Comparison of ENCODE assay signal across 9 cellular contexts in the genomic region with DNA sequence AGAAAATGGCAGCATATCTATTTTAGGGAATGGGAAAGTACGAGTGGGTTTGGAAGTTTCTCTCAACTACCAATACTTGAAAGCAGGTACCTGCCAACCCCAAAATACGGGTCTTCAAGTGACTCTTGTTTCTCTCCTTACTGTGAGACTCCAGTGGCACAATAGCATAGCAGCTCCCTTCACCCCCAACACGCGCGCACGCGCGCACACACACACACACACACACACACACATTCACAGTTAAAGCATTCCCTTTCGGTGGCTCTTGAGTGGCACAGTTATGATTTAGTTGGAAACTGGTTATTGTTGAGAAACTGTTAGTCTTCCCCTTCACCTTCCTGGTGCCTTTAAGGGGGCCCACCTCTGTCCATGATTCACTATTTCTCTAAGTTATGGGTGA. TPM values are rescaled to one million over a fixed set of nuclear protein-coding genes. Genes with fewer than 3 reads are reported as not detected.
"Had no signal": no experiment of that assay in that cellular context is flagged by ENCODE, and none has a peak within 500 bp of the region (broad histone marks: within the 10 kb centered on the region; RNA-seq: fewer than 3 reads in every experiment).

No MANE protein-coding gene starts in this region.

- H3K4me3 ChIP-seq: K562 had no signal

- H3K27ac ChIP-seq: HL-60 had no signal

- DNase-seq: IMR-90, KBM-7, KG1 had no signal

- ATAC-seq: HepG2, K562 had no signal

RNA-seq across cellular contexts. Expression of a gene that starts 30.0 kb away (rescaled TPM):
- total RNA-seq: HepG2, HT-29 had no signal
- polyA plus RNA-seq: HepG2, IgD-negative memory B cell had no signal

RNA-seq across cellular contexts. Expression of a gene that starts 45.0 kb away (rescaled TPM):
- total RNA-seq: HepG2, HT-29, HT1080, K562 had no signal
- polyA plus RNA-seq: HepG2, IgD-negative memory B cell, K562 had no signal
